ENCODE assay signal across 8 cellular contexts in the genomic region with DNA sequence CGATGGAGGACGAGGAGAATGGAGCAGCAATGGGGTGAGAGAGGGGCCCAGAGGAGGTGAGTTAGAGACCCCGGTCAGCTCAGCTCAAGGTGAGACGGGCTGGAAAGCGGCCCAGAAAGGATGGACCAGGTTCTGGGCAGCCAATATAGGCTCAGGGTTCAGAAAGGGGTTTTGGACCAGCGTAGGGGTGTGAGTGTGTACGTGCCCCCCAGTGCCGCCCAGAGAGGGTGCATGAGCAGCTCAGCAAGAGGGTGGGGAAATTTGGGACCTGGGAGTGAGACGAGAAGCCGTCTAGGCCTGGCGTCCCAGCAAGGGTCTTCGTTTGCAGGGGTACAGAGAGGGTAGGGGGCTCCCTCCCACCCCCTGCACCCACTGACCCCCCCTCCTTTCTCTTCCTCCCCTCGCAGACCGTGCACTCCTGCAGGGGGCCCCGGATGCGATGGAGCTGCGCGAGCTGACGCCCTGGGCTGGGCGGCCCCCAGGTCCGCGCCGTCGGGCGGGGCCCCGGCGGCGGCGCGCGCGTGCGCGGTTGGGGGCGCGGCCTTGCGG. TPM values are rescaled to one million over a fixed set of nuclear protein-coding genes. Genes with fewer than 3 reads are reported as not detected.
DNase-seq lines count a peak whose midpoint lies in the region; ATAC-seq, FAIRE-seq and TF ChIP-seq lines count a peak whose summit lies in the region.

No MANE protein-coding gene starts in this region.

- ATAC-seq in A549: no peak
- no peak for ATAC-seq in GM21447 (IDR thresholded peaks at IDR 0.05; ENCODE audit: unreplicated experiment)

- H3K27ac ChIP-seq in A549 (peak overlapping the region; percentile 91 to 98), HL-60 (replicated peaks) (no peak overlapping the region)

- 82% methylated on average over 8 of the region's 37 CpGs for WGBS in A549 (ENCODE audit: missing lambda C conversion rate)

- no peak for TF ChIP-seq EP300 in A549 (IDR thresholded peaks at IDR 0.05)

- POLR2A ChIA-PET in A549 (lab: Yijun Ruan, JAX): interaction anchor here (0.5 to 2.7 kb wide), 27 partner anchors 10 to 287 kb away, joined by 3 to 42 read pairs (median 4); a partner anchor contains a TSS
- POLR2A ChIA-PET in HEK293T (lab: Yijun Ruan, JAX): interaction anchor here (0.5 to 3.1 kb wide), 21 partner anchors 10 to 284 kb away, joined by 3 to 32 read pairs (median 7); a partner anchor contains a TSS

- TF ChIP-seq CTCF in A549 (IDR thresholded peaks at IDR 0.05): no peak
- TF ChIP-seq CTCF in HL-60 (IDR thresholded peaks at IDR 0.05; ENCODE audit: insufficient read depth, low read length): no peak
- no peak for TF ChIP-seq CTCF in cardiac fibroblast (IDR thresholded peaks at IDR 0.05; ENCODE audit: low read depth, low read length)

- no peak for TF ChIP-seq RAD21 in A549 (conservative IDR thresholded peaks at IDR 0.05 in 1 of 2, IDR thresholded peaks at IDR 0.05 in 1 of 2)

- no peaks in the 10 kb centered on the region for H3K36me3 ChIP-seq in mucosa of stomach (ENCODE audit: control insufficient read depth, insufficient read depth, low read length)

- H3K27me3 ChIP-seq in HL-60 (ENCODE audit: insufficient read depth, poor library complexity, severe bottlenecking): no peaks in the 10 kb centered on the region
- peaks cover 8% of the 10 kb centered on the region for H3K27me3 ChIP-seq in mucosa of stomach (ENCODE audit: control insufficient read depth, insufficient read depth, low read length)

- CTCF ChIA-PET in A549 (lab: Yijun Ruan, JAX) (interaction anchor here (0.7 to 8.5 kb wide), 3 partner anchors 23 to 64 kb away, joined by 3 to 74 read pairs (median 4); a partner anchor contains a TSS), HEK293T (lab: Yijun Ruan, JAX) (interaction anchor here (3.5 kb wide), 1 partner anchor 23 kb away, joined by 23 read pairs; a partner anchor contains a TSS)

- DNase-seq in A549 (ENCODE audit: low read depth in 1 of 2, low spot score in 1 of 2) (no peak), HL-60 (ENCODE audit: low read depth in 1 of 2, low spot score in 1 of 2) (no peak), cardiac fibroblast (ENCODE audit: low read depth in 2 of 2) (no peak), HEK293T (ENCODE audit: extremely low spot score) (no peak), NOMO-1 treated with DMSO at 0.1 percent for 48 hours (lab: John Stamatoyannopoulos, UW; ENCODE audit: unreplicated experiment) (no peak), occipital lobe (lab: John Stamatoyannopoulos, UW) (no peak)

- peak overlapping the region; percentile 64 for H3K4me3 ChIP-seq in A549
- peak overlapping the region; percentile 56 for H3K4me3 ChIP-seq in HL-60 (replicated peaks; ENCODE audit: insufficient read depth, low read length)
- peak overlapping the region; percentile 36 to 56 for H3K4me3 ChIP-seq in cardiac fibroblast (replicated peaks in 1 of 2; ENCODE audit: low read depth in 2 of 2, low read length in 2 of 2)
- H3K4me3 ChIP-seq in mucosa of stomach (ENCODE audit: low read length): no peak overlapping the region

- TF ChIP-seq POLR2A in A549 (IDR thresholded peaks at IDR 0.05; ENCODE audit: low read length): no peak

- H3K9me3 ChIP-seq in A549: no peaks in the 10 kb centered on the region
- H3K9me3 ChIP-seq in mucosa of stomach (ENCODE audit: control insufficient read depth, low read length): no peaks in the 10 kb centered on the region

- peak overlapping the region; percentile 9 for H3K9ac ChIP-seq in mucosa of stomach (ENCODE audit: low read length)

- H3K4me1 ChIP-seq in A549: peaks cover 20% of the 10 kb centered on the region
- H3K4me1 ChIP-seq in mucosa of stomach (ENCODE audit: control insufficient read depth, insufficient read depth, low read length): peaks cover 27% of the 10 kb centered on the region

- H3K4me2 ChIP-seq in A549: peak overlapping the region; percentile 89

- no peak for FAIRE-seq in A549 (lab: Jason Lieb, UNC)

TF ChIP-seq in A549, 52 proteins besides CTCF, POLR2A, EP300 and RAD21:
- TF ChIP-seq HEYL (CRISPR knock-in tag; IDR thresholded peaks at IDR 0.05): no peak
- TF ChIP-seq, protein P1, sequence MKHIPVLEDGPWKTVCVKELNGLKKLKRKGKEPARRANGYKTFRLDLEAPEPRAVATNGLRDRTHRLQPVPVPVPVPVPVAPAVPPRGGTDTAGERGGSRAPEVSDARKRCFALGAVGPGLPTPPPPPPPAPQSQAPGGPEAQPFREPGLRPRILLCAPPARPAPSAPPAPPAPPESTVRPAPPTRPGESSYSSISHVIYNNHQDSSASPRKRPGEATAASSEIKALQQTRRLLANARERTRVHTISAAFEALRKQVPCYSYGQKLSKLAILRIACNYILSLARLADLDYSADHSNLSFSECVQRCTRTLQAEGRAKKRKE (CRISPR knock-in tag; IDR thresholded peaks at IDR 0.05; ENCODE audit: low read depth): no peak
- TF ChIP-seq BHLHE40 (IDR thresholded peaks at IDR 0.05; ENCODE audit: low read depth, low read length): no peak
TF ChIP-seq in A549: peak in this region for 0.

TF ChIP-seq in HEK293T, 16 proteins besides CTCF, POLR2A, EP300 and RAD21:
- TF ChIP-seq NFRKB (IDR thresholded peaks at IDR 0.05) (no peak), TARDBP (IDR thresholded peaks at IDR 0.05) (no peak), FOXK2 (IDR thresholded peaks at IDR 0.05) (no peak), SUZ12 (IDR thresholded peaks at IDR 0.05) (no peak), HDGF (IDR thresholded peaks at IDR 0.05; ENCODE audit: borderline replicate concordance) (no peak), ZNF384 (IDR thresholded peaks at IDR 0.05) (no peak), BHLHE40 (IDR thresholded peaks at IDR 0.05; ENCODE audit: borderline replicate concordance) (no peak), FOXM1 (IDR thresholded peaks at IDR 0.05; ENCODE audit: borderline replicate concordance) (no peak), CTBP1 (IDR thresholded peaks at IDR 0.05; ENCODE audit: borderline replicate concordance) (no peak), ELF4 (IDR thresholded peaks at IDR 0.05) (no peak), LEF1 (IDR thresholded peaks at IDR 0.05; ENCODE audit: borderline replicate concordance) (no peak), FOXA1 (IDR thresholded peaks at IDR 0.05) (no peak), SP1 (IDR thresholded peaks at IDR 0.05) (no peak)
- TF ChIP-seq, protein P2, sequence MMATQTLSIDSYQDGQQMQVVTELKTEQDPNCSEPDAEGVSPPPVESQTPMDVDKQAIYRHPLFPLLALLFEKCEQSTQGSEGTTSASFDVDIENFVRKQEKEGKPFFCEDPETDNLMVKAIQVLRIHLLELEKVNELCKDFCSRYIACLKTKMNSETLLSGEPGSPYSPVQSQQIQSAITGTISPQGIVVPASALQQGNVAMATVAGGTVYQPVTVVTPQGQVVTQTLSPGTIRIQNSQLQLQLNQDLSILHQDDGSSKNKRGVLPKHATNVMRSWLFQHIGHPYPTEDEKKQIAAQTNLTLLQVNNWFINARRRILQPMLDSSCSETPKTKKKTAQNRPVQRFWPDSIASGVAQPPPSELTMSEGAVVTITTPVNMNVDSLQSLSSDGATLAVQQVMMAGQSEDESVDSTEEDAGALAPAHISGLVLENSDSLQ (IDR thresholded peaks at IDR 0.05): no peak

RNA-seq across cellular contexts. Expression of a gene that starts 12.1 kb away (rescaled TPM):
- 0.12 TPM in 1 of 2 replicates, not detected in the other for polyA plus RNA-seq in A549 (2011; rRNA removed)
- 0.03 and 0.05 TPM in 2 replicates for polyA plus RNA-seq in A549 (2012; cell fraction: cytosol; rRNA removed)
- polyA plus RNA-seq in A549 (2012; cell fraction: nucleus; rRNA removed): not detected in 2 replicates
- polyA plus RNA-seq in A549 (2017; fragmentation: RNase III; extraction: RNeasy Plus Mini Kit Qiagen cat#74134 plus additional on column Dnase treatment): not detected in 3 replicates
- polyA minus RNA-seq in A549 (2011; rRNA and poly(A)+ RNA removed): not detected in 2 replicates
- not detected for total RNA-seq in occipital lobe

RNA-seq across cellular contexts. Expression of a gene that starts 22.5 kb away (rescaled TPM):
- polyA plus RNA-seq in A549 (2011; rRNA removed) (0.32 and 0.38 TPM in 2 replicates), A549 (2017; fragmentation: RNase III; extraction: RNeasy Plus Mini Kit Qiagen cat#74134 plus additional on column Dnase treatment) (0.45 to 0.61 TPM (median 0.50 TPM) in 3 replicates)
- polyA plus RNA-seq in A549 (2012; cell fraction: cytosol; rRNA removed): 0.86 and 1.1 TPM in 2 replicates
- polyA plus RNA-seq in A549 (2012; cell fraction: nucleus; rRNA removed): 0.67 and 0.88 TPM in 2 replicates
- 0.24 and 0.33 TPM in 2 replicates for polyA minus RNA-seq in A549 (2011; rRNA and poly(A)+ RNA removed)
- total RNA-seq in occipital lobe: not detected

RNA-seq across cellular contexts. Expression of a gene that starts 23.8 kb away (rescaled TPM):
- polyA plus RNA-seq in A549 (2011; rRNA removed) (0.09 and 0.20 TPM in 2 replicates), A549 (2017; fragmentation: RNase III; extraction: RNeasy Plus Mini Kit Qiagen cat#74134 plus additional on column Dnase treatment) (0.09 TPM in 1 of 3 replicates, not detected in the others)
- polyA plus RNA-seq in A549 (2012; cell fraction: cytosol; rRNA removed): 0.03 and 0.04 TPM in 2 replicates
- polyA plus RNA-seq in A549 (2012; cell fraction: nucleus; rRNA removed): 0.20 and 0.59 TPM in 2 replicates
- polyA minus RNA-seq in A549 (2011; rRNA and poly(A)+ RNA removed): not detected in 2 replicates
- total RNA-seq in occipital lobe: not detected

RNA-seq across cellular contexts. Expression of a gene that starts 36.5 kb away (rescaled TPM):
- polyA plus RNA-seq in A549 (2011; rRNA removed) (15.5 and 16.3 TPM in 2 replicates), A549 (2017; fragmentation: RNase III; extraction: RNeasy Plus Mini Kit Qiagen cat#74134 plus additional on column Dnase treatment) (26.9 to 29.4 TPM (median 27.9 TPM) in 3 replicates)
- polyA plus RNA-seq in A549 (2012; cell fraction: cytosol; rRNA removed): 53.3 and 66.5 TPM in 2 replicates
- 222 and 288 TPM in 2 replicates for polyA plus RNA-seq in A549 (2012; cell fraction: nucleus; rRNA removed)
- polyA minus RNA-seq in A549 (2011; rRNA and poly(A)+ RNA removed): 10.9 and 20.9 TPM in 2 replicates
- total RNA-seq in occipital lobe: 13.3 TPM

RNA-seq across cellular contexts. Expression of a gene that starts 42.9 kb away (rescaled TPM):
- 0.46 and 0.65 TPM in 2 replicates for polyA plus RNA-seq in A549 (2011; rRNA removed)
- polyA plus RNA-seq in A549 (2012; cell fraction: cytosol; rRNA removed): 2.4 and 3.6 TPM in 2 replicates
- 27.6 and 34.7 TPM in 2 replicates for polyA plus RNA-seq in A549 (2012; cell fraction: nucleus; rRNA removed)
- 2.0 to 2.3 TPM (median 2.2 TPM) in 3 replicates for polyA plus RNA-seq in A549 (2017; fragmentation: RNase III; extraction: RNeasy Plus Mini Kit Qiagen cat#74134 plus additional on column Dnase treatment)
- 0.25 and 0.29 TPM in 2 replicates for polyA minus RNA-seq in A549 (2011; rRNA and poly(A)+ RNA removed)
- 0.16 TPM for total RNA-seq in occipital lobe
